In genomic region chr14:74712499-74713394, GRCh38 we compare ENCODE assay signal across 8 cellular contexts. TPM values are rescaled to one million over a fixed set of nuclear protein-coding genes. Genes with fewer than 3 reads are reported as not detected.
DNase-seq lines count a peak whose midpoint lies in the region; ATAC-seq and TF ChIP-seq lines count a peak whose summit lies in the region.

TSS of gene AREL1 (minus strand) at chr14:74713080. CDS start at chr14:74685615, 27,465 bp downstream.
TSS of gene FCF1 (plus strand) at chr14:74713144. CDS start at chr14:74713198, 54 bp downstream.

- DNase-seq in CD4-positive, alpha-beta memory T cell: peak; percentile 83 to 90 (median 85)
- DNase-seq in activated T-cell treated with anti-CD3 and anti-CD28 coated beads for 1 hour (ENCODE audit: low read depth) (peak; percentile 63), fibroblast of gingiva (ENCODE audit: low read depth) (peak; percentile 86), stomach (peak; percentile 80)
- DNase-seq in natural killer cell treated with Interleukin-12 subunit alpha and Interleukin-12 subunit beta and Interleukin-15 and Interleukin-18, amount 100 ng/mL, for 72 hours (ENCODE audit: low spot score): peak; percentile 89
- no peak for DNase-seq in stimulated activated naive CD4-positive, alpha-beta T cell (lab: John Stamatoyannopoulos, UW)

- H3K36me3 Mint-ChIP-seq in CD4-positive, alpha-beta memory T cell: peaks cover 18 to 39% of the 10 kb centered on the region in 2 donors
- H3K36me3 Mint-ChIP-seq in natural killer cell treated with Interleukin-12 subunit alpha and Interleukin-12 subunit beta and Interleukin-15 and Interleukin-18, amount 100 ng/mL, for 72 hours: peaks cover 20% of the 10 kb centered on the region

- H3K9me3 ChIP-seq in CD4-positive, alpha-beta memory T cell (ENCODE audit: control insufficient read depth in 1 of 2, low read length in 2 of 2): no peaks in the 10 kb centered on the region
- H3K9me3 ChIP-seq in stomach: no peaks in the 10 kb centered on the region

- no peak for TF ChIP-seq POLR2A in stomach (IDR thresholded peaks at IDR 0.05)

- intact Hi-C loops in CD4-positive, alpha-beta memory T cell (cut with micrococcal nuclease): loop anchor here (1.0 to 2.0 kb wide), 3 partner anchors 51 to 410 kb away; partner anchors contain the start of genes ABCD4 and YLPM1
- intact Hi-C loops in stomach (cut with DNase I; ENCODE audit: low total_unique reads): no loop called here

- H3K4me3 ChIP-seq in CD4-positive, alpha-beta memory T cell (ENCODE audit: low read length in 2 of 2): peak within 1 kb of the TSS; percentile 80 to 83
- peak within 1 kb of the TSS; percentile 63 to 78 (median 76) for H3K4me3 ChIP-seq in stomach

- POLR2A ChIA-PET in CD4-positive, alpha-beta memory T cell (lab: Charles Lee; ENCODE audit: partially characterized antibody): interaction anchor here (2.0 kb wide), 1 partner anchor 51 kb away, joined by 9 read pairs; the partner anchor contains the start of gene YLPM1

- TF ChIP-seq EP300 in Ishikawa (IDR thresholded peaks at IDR 0.05; ENCODE audit: borderline replicate concordance) (peak; percentile 32; the same call in 1 of the 2 replicates), stomach (IDR thresholded peaks at IDR 0.05) (no peak)

- peaks cover 38 to 60% (median 47%) of the 10 kb centered on the region in 4 donors for H3K4me1 Mint-ChIP-seq in CD4-positive, alpha-beta memory T cell
- H3K4me1 Mint-ChIP-seq in natural killer cell treated with Interleukin-12 subunit alpha and Interleukin-12 subunit beta and Interleukin-15 and Interleukin-18, amount 100 ng/mL, for 72 hours (ENCODE audit: low read depth in 2 of 2): peaks cover 30 to 48% of the 10 kb centered on the region in 2 donors

- peak within 1 kb of the TSS; percentile 91 for H3K27ac ChIP-seq in CD4-positive, alpha-beta memory T cell (ENCODE audit: low read depth, low read length)
- H3K27ac ChIP-seq in stomach: peak within 1 kb of the TSS; percentile 83 to 90 (median 87)

- H3K27me3 ChIP-seq in CD4-positive, alpha-beta memory T cell (ENCODE audit: insufficient read depth, low read length): no peaks in the 10 kb centered on the region
- H3K27me3 ChIP-seq in stomach: no peaks in the 10 kb centered on the region

- TF ChIP-seq CTCF in stomach (IDR thresholded peaks at IDR 0.05): peak in 1 of 7 experiments; percentile 13

- no peaks in the 10 kb centered on the region for H3K27me3 Mint-ChIP-seq in CD4-positive, alpha-beta memory T cell
- H3K27me3 Mint-ChIP-seq in natural killer cell treated with Interleukin-12 subunit alpha and Interleukin-12 subunit beta and Interleukin-15 and Interleukin-18, amount 100 ng/mL, for 72 hours: no peaks in the 10 kb centered on the region

- peak within 1 kb of the TSS; percentile 91 to 100 (median 99) for H3K27ac Mint-ChIP-seq in CD4-positive, alpha-beta memory T cell
- peak within 1 kb of the TSS; percentile 86 to 97 for H3K27ac Mint-ChIP-seq in natural killer cell treated with Interleukin-12 subunit alpha and Interleukin-12 subunit beta and Interleukin-15 and Interleukin-18, amount 100 ng/mL, for 72 hours

- H3K36me3 ChIP-seq in CD4-positive, alpha-beta memory T cell (ENCODE audit: insufficient read depth, low read length): peaks cover 12% of the 10 kb centered on the region
- H3K36me3 ChIP-seq in stomach: peaks cover 9 to 31% (median 26%) of the 10 kb centered on the region in 4 donors

- H3K4me1 ChIP-seq in CD4-positive, alpha-beta memory T cell (ENCODE audit: insufficient read depth, low read length): peaks cover 40% of the 10 kb centered on the region
- peaks cover 22 to 52% (median 38%) of the 10 kb centered on the region in 4 donors for H3K4me1 ChIP-seq in stomach

- TF ChIP-seq RAD21 in Ishikawa (IDR thresholded peaks at IDR 0.05; ENCODE audit: low read depth): no peak

- H3K4me3 Mint-ChIP-seq in CD4-positive, alpha-beta memory T cell: peak within 1 kb of the TSS; percentile 90 to 100 (median 98)
- peak within 1 kb of the TSS; percentile 97 for H3K4me3 Mint-ChIP-seq in natural killer cell treated with Interleukin-12 subunit alpha and Interleukin-12 subunit beta and Interleukin-15 and Interleukin-18, amount 100 ng/mL, for 72 hours

- H3K9me3 Mint-ChIP-seq in CD4-positive, alpha-beta memory T cell: peaks cover 0 to 3% (median 0%) of the 10 kb centered on the region in 8 donors
- H3K9me3 Mint-ChIP-seq in natural killer cell treated with Interleukin-12 subunit alpha and Interleukin-12 subunit beta and Interleukin-15 and Interleukin-18, amount 100 ng/mL, for 72 hours: no peaks in the 10 kb centered on the region

- WGBS in stomach, 5 donors: 0% methylated on average over 25 to 31 of the region's 31 CpGs

- ATAC-seq in GM21515 (IDR thresholded peaks at IDR 0.05; ENCODE audit: unreplicated experiment): peak; percentile 93
- ATAC-seq in natural killer cell treated with Interleukin-12 subunit alpha and Interleukin-12 subunit beta and Interleukin-15 and Interleukin-18, amount 100 ng/mL, for 72 hours: peak; percentile 98

- CTCF ChIA-PET in CD4-positive, alpha-beta memory T cell (lab: Charles Lee; ENCODE audit: partially characterized antibody): interaction anchor here (2.1 to 2.4 kb wide), 2 partner anchors 95 to 104 kb away, joined by 6 to 11 read pairs; no protein-coding TSS in a partner anchor

TF ChIP-seq in Ishikawa, 13 proteins besides CTCF, POLR2A, EP300 and RAD21:
- TF ChIP-seq TAF1 (IDR thresholded peaks at IDR 0.05; ENCODE audit: low read depth) (peak; percentile 79), CEBPB (IDR thresholded peaks at IDR 0.05) (peak; percentile 34), FOXM1 (IDR thresholded peaks at IDR 0.05; ENCODE audit: borderline replicate concordance, low read depth) (no peak), CREB1 (IDR thresholded peaks at IDR 0.05; ENCODE audit: low read depth) (peak; percentile 98), ZBTB7A (IDR thresholded peaks at IDR 0.05; ENCODE audit: low read depth) (no peak), YY1 (IDR thresholded peaks at IDR 0.05; ENCODE audit: low read depth) (peak; percentile 58; the same call in 1 of the 2 replicates), NFIC (IDR thresholded peaks at IDR 0.05) (0 out of 2 replicates have a peak, but pooled peaks have one; percentile 18), EGR1 (IDR thresholded peaks at IDR 0.05) (no peak), USF1 (IDR thresholded peaks at IDR 0.05) (no peak; the same call in 1 of the 2 replicates), MAX (IDR thresholded peaks at IDR 0.05) (peak; percentile 89), TEAD4 (IDR thresholded peaks at IDR 0.05) (no peak), REST (IDR thresholded peaks at IDR 0.05; ENCODE audit: low read depth) (no peak), TCF12 (IDR thresholded peaks at IDR 0.05; ENCODE audit: low read depth) (peak; percentile 61; the same call in 1 of the 2 replicates)

RNA-seq across cellular contexts. Expression of gene AREL1, which starts in this region (rescaled TPM):
- total RNA-seq in CD4-positive, alpha-beta memory T cell: 10 to 100 TPM; 44.4 to 46.1 TPM
- 10 to 100 TPM; 16.2 to 24.2 TPM for polyA plus RNA-seq in CD4-positive, alpha-beta memory T cell
- total RNA-seq in natural killer cell treated with Interleukin-12 subunit alpha and Interleukin-12 subunit beta and Interleukin-15 and Interleukin-18, amount 100 ng/mL, for 72 hours: 10 to 100 TPM; 57.3 to 62.4 TPM
- total RNA-seq in stomach: 10 to 100 TPM in 4 of 5 donors, 1 to 10 TPM in 1; 7.1 to 51.4 (median 27.2) TPM
- polyA plus RNA-seq in stomach: 1 to 10 TPM; 6.9 to 8.9 (median 7.1) TPM

RNA-seq across cellular contexts. Expression of gene FCF1, which starts in this region (rescaled TPM):
- total RNA-seq in CD4-positive, alpha-beta memory T cell: 10 to 100 TPM; 57.5 to 57.9 TPM
- 10 to 100 TPM; 28.6 to 35.5 TPM for polyA plus RNA-seq in CD4-positive, alpha-beta memory T cell
- 10 to 100 TPM; 45.2 to 55.8 TPM for total RNA-seq in natural killer cell treated with Interleukin-12 subunit alpha and Interleukin-12 subunit beta and Interleukin-15 and Interleukin-18, amount 100 ng/mL, for 72 hours
- total RNA-seq in stomach: 10 to 100 TPM in 3 of 5 donors, 1 to 10 TPM in 1, under 1 TPM in 1; 0.58 to 41.1 (median 12.7) TPM
- 10 to 100 TPM in 2 of 3 donors, 1 to 10 TPM in 1; 8.3 to 20.2 (median 19.2) TPM for polyA plus RNA-seq in stomach

Comparison
In these comparisons a context has a peak if more than half of its experiments do, and no peak if none do; other contexts are left out.
1. DNase-seq: peak in CD4-positive, alpha-beta memory T cell (5 of 5), activated T-cell treated with anti-CD3 and anti-CD28 coated beads for 1 hour (single experiment), fibroblast of gingiva (single experiment), natural killer cell treated with Interleukin-12 subunit alpha and Interleukin-12 subunit beta and Interleukin-15 and Interleukin-18, amount 100 ng/mL, for 72 hours (single experiment) and stomach (single experiment); none in stimulated activated naive CD4-positive, alpha-beta T cell (0 of 6).